ENCODE assay signal across 14 cellular contexts in the genomic region with DNA sequence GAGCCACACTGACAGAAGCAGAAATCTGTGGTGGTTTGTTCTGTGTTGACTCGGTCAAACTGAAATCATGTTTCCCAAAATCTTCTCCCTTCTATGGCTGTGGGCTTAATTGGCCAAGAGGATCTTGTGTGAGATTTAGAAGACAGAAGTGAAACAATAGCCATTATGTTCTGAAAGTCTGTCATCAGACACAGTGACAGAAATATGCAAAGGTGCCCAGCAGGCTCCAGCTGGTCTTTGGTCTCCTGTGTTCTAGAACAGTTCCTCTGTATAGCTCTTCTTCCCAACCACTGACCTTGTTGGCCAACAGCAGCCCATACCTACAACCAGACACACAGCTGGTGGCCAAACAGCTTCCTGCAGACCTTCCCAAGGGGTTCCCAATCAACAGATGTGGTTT. TPM values are rescaled to one million over a fixed set of nuclear protein-coding genes. Genes with fewer than 3 reads are reported as not detected.
A peak's percentile ranks its signal among the peaks of the same experiment; 100 is the strongest.
DNase-seq lines count a peak whose midpoint lies in the region; ATAC-seq and TF ChIP-seq lines count a peak whose summit lies in the region.
"Had no signal": no experiment of that assay in that cellular context is flagged by ENCODE, and none has a peak within 500 bp of the region (broad histone marks: within the 10 kb centered on the region; RNA-seq: fewer than 3 reads in every experiment).

No MANE protein-coding gene starts in this region.

- H3K27me3 ChIP-seq in tibial nerve = no peaks in the 10 kb centered on the region

- peak; percentile 95 for ATAC-seq in GM18867 (IDR thresholded peaks at IDR 0.05; ENCODE audit: unreplicated experiment)
- ATAC-seq in GM21717 (IDR thresholded peaks at IDR 0.05; ENCODE audit: unreplicated experiment) = peak; percentile 92
- ATAC-seq in HG03196 (IDR thresholded peaks at IDR 0.05; ENCODE audit: unreplicated experiment) = peak; percentile 91
- peak; percentile 51 for ATAC-seq in left lobe of liver
- ATAC-seq: Right ventricle myocardium inferior had no signal

- TF ChIP-seq EP300 in tibial nerve (IDR thresholded peaks at IDR 0.05) = no peak

- H3K36me3 ChIP-seq in tibial nerve = no peaks in the 10 kb centered on the region
- H3K36me3 ChIP-seq: adrenal gland had no signal

- TF ChIP-seq POLR2A in tibial nerve (IDR thresholded peaks at IDR 0.05) = no peak

- H3K9me3 ChIP-seq in tibial nerve = no peaks in the 10 kb centered on the region
- H3K9me3 ChIP-seq: adrenal gland had no signal

- no peak overlapping the region for H3K27ac ChIP-seq in tibial nerve
- H3K27ac ChIP-seq: adrenal gland had no signal

- 87 to 93% methylated on average over 1 of the region's 1 CpG for WGBS in tibial nerve, 2 donors

- no peaks in the 10 kb centered on the region for H3K4me1 ChIP-seq in tibial nerve
- H3K4me1 ChIP-seq: adrenal gland had no signal

- H3K4me3 ChIP-seq in tibial nerve = no peak overlapping the region
- H3K4me3 ChIP-seq: adrenal gland had no signal

- TF ChIP-seq CTCF in tibial nerve (IDR thresholded peaks at IDR 0.05) = no peak

- DNase-seq in left lobe of liver (ENCODE audit: low spot score) (no peak), tibial nerve (ENCODE audit: low spot score in 2 of 2) (no peak), COLO668 (lab: John Stamatoyannopoulos, UW; ENCODE audit: unreplicated experiment) (no peak), SKM-1 (lab: John Stamatoyannopoulos, UW; ENCODE audit: unreplicated experiment) (no peak)
- no peak for DNase-seq in stimulated activated CD4-positive, alpha-beta T cell treated with anti-CD3 and anti-CD28 coated beads, Interleukin-2, amount 100 ng/mL, for 24 hours
- DNase-seq: activated CD4-positive, alpha-beta T cell treated with anti-CD3 and anti-CD28 coated beads for 48 hours; adrenal gland; HCEC 1CT; islet precursor cell; occipital lobe had no signal

RNA-seq across cellular contexts. Expression of a gene that starts 25.0 kb away (rescaled TPM):
- total RNA-seq in left lobe of liver = 0.33 TPM
- 10 to 100 TPM in 1 of 4 donors, 1 to 10 TPM in 3; 3.6 to 10.3 (median 5.4) TPM for total RNA-seq in tibial nerve
